In the genomic region with DNA sequence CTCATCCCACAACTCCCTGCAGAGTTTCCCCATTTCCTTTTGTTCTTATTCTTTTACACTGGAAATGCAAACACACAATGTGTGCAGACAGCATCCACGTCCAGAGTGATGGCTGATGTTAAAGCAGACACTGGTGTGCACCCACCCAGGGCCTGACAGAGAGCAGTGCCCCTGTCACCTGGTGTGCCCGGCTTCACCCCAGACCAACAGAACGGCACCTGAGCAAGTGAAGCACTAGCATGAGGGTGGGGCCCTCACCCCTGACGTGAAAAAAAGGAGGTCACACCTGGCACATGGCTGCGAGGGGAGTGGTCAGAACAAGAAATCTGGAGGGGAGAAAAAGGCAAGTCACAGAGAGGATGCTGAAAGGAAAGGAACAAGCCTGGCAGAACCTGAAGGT, we compare ENCODE assay signal across 26 cellular contexts. TPM values are rescaled to one million over a fixed set of nuclear protein-coding genes. Genes with fewer than 3 reads are reported as not detected.
DNase-seq lines count a peak whose midpoint lies in the region; ATAC-seq and TF ChIP-seq lines count a peak whose summit lies in the region.
"Had no signal": no experiment of that assay in that cellular context is flagged by ENCODE, and none has a peak within 500 bp of the region (broad histone marks: within the 10 kb centered on the region; RNA-seq: fewer than 3 reads in every experiment).

No MANE protein-coding gene starts in this region.

- peaks cover 0 to 26% (median 24%) of the 10 kb centered on the region in 10 experiments; a peak in 17 of 20 replicates for H3K4me1 ChIP-seq in BLaER1 treated with 17β-estradiol and CSF1 and Interleukin-3, amounts not matched to agents 10 nM and 100 nM
- H3K4me1 ChIP-seq in vagina: no peaks in the 10 kb centered on the region
- H3K4me1 ChIP-seq: A549, gastroesophageal sphincter had no signal

- H4K20me1 ChIP-seq in BLaER1 treated with 17β-estradiol and CSF1 and Interleukin-3, amounts not matched to agents 10 nM and 100 nM: peaks cover 0 to 8% (median 0%) of the 10 kb centered on the region in 11 experiments; a peak in 2 of 22 replicates

- no peak for DNase-seq in activated CD8-positive, alpha-beta memory T cell treated with anti-CD3 and anti-CD28 coated beads, Interleukin-2, amount 10 ng/mL, durations not matched to agents 7 days and 5 days
- DNase-seq in activated CD8-positive, alpha-beta memory T cell treated with anti-CD3 and anti-CD28 coated beads, Interleukin-2, amount 50 U/mL, for 48 hours: no peak
- no peak for DNase-seq in T-helper 17 cell
- no peak for DNase-seq in glutamatergic neuron
- no peak for DNase-seq in vagina (ENCODE audit: extremely low spot score in 2 of 2)
- DNase-seq in cerebellar cortex (ENCODE audit: low spot score): no peak
- no peak for DNase-seq in 8988T
- DNase-seq: activated CD4-positive, alpha-beta T cell treated with anti-CD3 and anti-CD28 coated beads for 4 hours; CD8-positive, alpha-beta memory T cell; HCEC 1CT; hippocampal formation; Karpas-422; mucosa of descending colon; NCI-H1417 treated with DMSO at 0.1 percent for 48 hours; NCI-H2107; NCI-H82; SW 1271; T-helper 9 cell had no signal

- H3K27me3 ChIP-seq in BLaER1 treated with 17β-estradiol and CSF1 and Interleukin-3, amounts not matched to agents 10 nM and 100 nM: no peaks in the 10 kb centered on the region
- H3K27me3 ChIP-seq in vagina: no peaks in the 10 kb centered on the region
- H3K27me3 ChIP-seq: gastroesophageal sphincter had no signal

- intact Hi-C loops in vagina (cut with DNase I): no loop called here

- no peak overlapping the region for H3K4me3 Mint-ChIP-seq in activated CD8-positive, alpha-beta memory T cell treated with anti-CD3 and anti-CD28 coated beads, Interleukin-2, amount 10 ng/mL, durations not matched to agents 7 days and 5 days
- H3K4me3 Mint-ChIP-seq in T-helper 17 cell (no peak overlapping the region), glutamatergic neuron (ENCODE audit: unreplicated experiment) (peak overlapping the region; percentile 12)
- H3K4me3 Mint-ChIP-seq: CD8-positive, alpha-beta memory T cell; natural killer cell treated with Interleukin-12 subunit alpha and Interleukin-12 subunit beta and Interleukin-15 and Interleukin-18, amount 100 ng/mL, for 72 hours; stimulated activated naive CD8-positive, alpha-beta T cell treated with anti-CD3 and anti-CD28 coated beads, Interleukin-15, Interleukin-2, amounts not matched to agents 100 ng/mL and 50 ng/mL, for 24 hours had no signal

- peak overlapping the region; percentile 1 for H3K27ac Mint-ChIP-seq in activated CD8-positive, alpha-beta memory T cell treated with anti-CD3 and anti-CD28 coated beads, Interleukin-2, amount 10 ng/mL, durations not matched to agents 7 days and 5 days
- H3K27ac Mint-ChIP-seq in T-helper 17 cell (peak overlapping the region; percentile 86), glutamatergic neuron (ENCODE audit: unreplicated experiment) (no peak overlapping the region)
- H3K27ac Mint-ChIP-seq: activated T-helper 2 cell treated with anti-CD3 and anti-CD28 coated beads, Interferon-gamma antibody, Interleukin-2, Interleukin-4, amounts not matched to agents 10 μg/mL and 5 μg/mL and 100 μg/mL, durations not matched to agents 14 hours and 24 hours and 36 hours; stimulated activated naive CD8-positive, alpha-beta T cell treated with anti-CD3 and anti-CD28 coated beads, Interleukin-15, Interleukin-2, amounts not matched to agents 100 ng/mL and 50 ng/mL, for 24 hours had no signal

- no peaks in the 10 kb centered on the region for H3K4me1 Mint-ChIP-seq in activated CD8-positive, alpha-beta memory T cell treated with anti-CD3 and anti-CD28 coated beads, Interleukin-2, amount 10 ng/mL, durations not matched to agents 7 days and 5 days
- H3K4me1 Mint-ChIP-seq in T-helper 17 cell (no peaks in the 10 kb centered on the region), glutamatergic neuron (ENCODE audit: low read depth, unreplicated experiment) (peaks cover 6% of the 10 kb centered on the region)
- H3K4me1 Mint-ChIP-seq: CD8-positive, alpha-beta memory T cell had no signal

- H3K36me3 ChIP-seq in BLaER1 treated with 17β-estradiol and CSF1 and Interleukin-3, amounts not matched to agents 10 nM and 100 nM: peaks cover 68 to 87% (median 84%) of the 10 kb centered on the region in 11 experiments
- peaks cover 0 to 47% of the 10 kb centered on the region in 2 donors for H3K36me3 ChIP-seq in vagina

- no peaks in the 10 kb centered on the region for H3K9me3 Mint-ChIP-seq in activated CD8-positive, alpha-beta memory T cell treated with anti-CD3 and anti-CD28 coated beads, Interleukin-2, amount 10 ng/mL, durations not matched to agents 7 days and 5 days (ENCODE audit: low read depth)
- peaks cover 7% of the 10 kb centered on the region for H3K9me3 Mint-ChIP-seq in glutamatergic neuron (ENCODE audit: unreplicated experiment)
- H3K9me3 Mint-ChIP-seq: activated T-helper 2 cell treated with anti-CD3 and anti-CD28 coated beads, Interferon-gamma antibody, Interleukin-2, Interleukin-4, amounts not matched to agents 10 μg/mL and 5 μg/mL and 100 μg/mL, durations not matched to agents 14 hours and 24 hours and 36 hours; CD8-positive, alpha-beta memory T cell; natural killer cell treated with Interleukin-12 subunit alpha and Interleukin-12 subunit beta and Interleukin-15 and Interleukin-18, amount 100 ng/mL, for 72 hours; stimulated activated naive CD8-positive, alpha-beta T cell treated with anti-CD3 and anti-CD28 coated beads, Interleukin-15, Interleukin-2, amounts not matched to agents 100 ng/mL and 50 ng/mL, for 24 hours had no signal

- H3K27me3 Mint-ChIP-seq in activated CD8-positive, alpha-beta memory T cell treated with anti-CD3 and anti-CD28 coated beads, Interleukin-2, amount 10 ng/mL, durations not matched to agents 7 days and 5 days: no peaks in the 10 kb centered on the region
- H3K27me3 Mint-ChIP-seq in T-helper 17 cell (no peaks in the 10 kb centered on the region), glutamatergic neuron (ENCODE audit: unreplicated experiment) (peaks cover 5% of the 10 kb centered on the region)
- H3K27me3 Mint-ChIP-seq: CD8-positive, alpha-beta memory T cell; natural killer cell treated with Interleukin-12 subunit alpha and Interleukin-12 subunit beta and Interleukin-15 and Interleukin-18, amount 100 ng/mL, for 72 hours; stimulated activated naive CD8-positive, alpha-beta T cell treated with anti-CD3 and anti-CD28 coated beads, Interleukin-15, Interleukin-2, amounts not matched to agents 100 ng/mL and 50 ng/mL, for 24 hours had no signal

- H3K9ac ChIP-seq in BLaER1 treated with 17β-estradiol and CSF1 and Interleukin-3, amounts not matched to agents 10 nM and 100 nM: peak overlapping the region in 4 of 11 experiments; percentile 1 to 27 (median 16); a peak in 3 of 22 replicates

- H3K36me3 Mint-ChIP-seq in activated CD8-positive, alpha-beta memory T cell treated with anti-CD3 and anti-CD28 coated beads, Interleukin-2, amount 10 ng/mL, durations not matched to agents 7 days and 5 days: peaks cover 23% of the 10 kb centered on the region
- H3K36me3 Mint-ChIP-seq in T-helper 17 cell (ENCODE audit: low read depth): peaks cover 5% of the 10 kb centered on the region
- H3K36me3 Mint-ChIP-seq in glutamatergic neuron (ENCODE audit: unreplicated experiment): peaks cover 2% of the 10 kb centered on the region
- H3K36me3 Mint-ChIP-seq: natural killer cell treated with Interleukin-12 subunit alpha and Interleukin-12 subunit beta and Interleukin-15 and Interleukin-18, amount 100 ng/mL, for 72 hours had no signal

- TF ChIP-seq CTCF in glutamatergic neuron (IDR thresholded peaks at IDR 0.05; ENCODE audit: partially characterized antibody, unreplicated experiment) (no peak), vagina (IDR thresholded peaks at IDR 0.05) (no peak)

- peak overlapping the region in 10 of 11 experiments; percentile 10 to 72 (median 40); a peak in 17 of 22 replicates for H3K4me2 ChIP-seq in BLaER1 treated with 17β-estradiol and CSF1 and Interleukin-3, amounts not matched to agents 10 nM and 100 nM
- H3K4me2 ChIP-seq: A549 had no signal

- no peak for ATAC-seq in activated CD8-positive, alpha-beta memory T cell treated with anti-CD3 and anti-CD28 coated beads, Interleukin-2, amount 10 ng/mL, durations not matched to agents 7 days and 5 days
- no peak for ATAC-seq in T-helper 17 cell
- ATAC-seq: gastroesophageal sphincter; mucosa of descending colon; natural killer cell treated with Interleukin-12 subunit alpha and Interleukin-12 subunit beta and Interleukin-15 and Interleukin-18, amount 100 ng/mL, for 72 hours had no signal

- no peak overlapping the region for H3K4me3 ChIP-seq in BLaER1 treated with 17β-estradiol and CSF1 and Interleukin-3, amounts not matched to agents 10 nM and 100 nM
- no peak overlapping the region for H3K4me3 ChIP-seq in vagina
- H3K4me3 ChIP-seq: A549, gastroesophageal sphincter, mucosa of descending colon had no signal

- H3K27ac ChIP-seq in BLaER1 treated with 17β-estradiol and CSF1 and Interleukin-3, amounts not matched to agents 10 nM and 100 nM: peak overlapping the region in 2 of 11 experiments; percentile 4 to 29; a peak in 1 of 22 replicates
- H3K27ac ChIP-seq in vagina: no peak overlapping the region
- H3K27ac ChIP-seq: A549, gastroesophageal sphincter, HL-60 had no signal

- TF ChIP-seq POLR2A in vagina (IDR thresholded peaks at IDR 0.05): no peak

- CTCF ChIA-PET in activated CD8-positive, alpha-beta memory T cell treated with anti-CD3 and anti-CD28 coated beads, Interleukin-2, amount 10 ng/mL, durations not matched to agents 7 days and 5 days (lab: Charles Lee): interaction anchor here (1.5 to 4.9 kb wide), 3 partner anchors 10 to 49 kb away, joined by 5 to 22 read pairs (median 6); no protein-coding TSS in a partner anchor

- peaks cover 0 to 1% (median 0%) of the 10 kb centered on the region in 11 experiments; a peak in 2 of 22 replicates for H3K9me3 ChIP-seq in BLaER1 treated with 17β-estradiol and CSF1 and Interleukin-3, amounts not matched to agents 10 nM and 100 nM (replicated peaks in 1 of 11)
- H3K9me3 ChIP-seq in T-helper 17 cell (ENCODE audit: control insufficient read depth, low read length, poor library complexity, severe bottlenecking): no peaks in the 10 kb centered on the region
- no peaks in the 10 kb centered on the region for H3K9me3 ChIP-seq in vagina
- H3K9me3 ChIP-seq: A549, gastroesophageal sphincter, mucosa of descending colon had no signal

RNA-seq across cellular contexts. Expression of gene ZNF575, which starts 12.3 kb away (rescaled TPM):
- total RNA-seq in activated CD8-positive, alpha-beta memory T cell treated with anti-CD3 and anti-CD28 coated beads, Interleukin-2, amount 10 ng/mL, durations not matched to agents 7 days and 5 days: 1 to 10 TPM; 2.9 to 3.7 TPM
- total RNA-seq in T-helper 17 cell: 1 to 10 TPM; 4.0 to 4.3 TPM
- total RNA-seq in glutamatergic neuron (ENCODE audit: unreplicated experiment): 2.0 TPM
- total RNA-seq in vagina: 2.9 TPM
- total RNA-seq: Daoy had no signal

RNA-seq across cellular contexts. Expression of gene ETHE1, which starts 18.3 kb away (rescaled TPM):
- total RNA-seq in activated CD8-positive, alpha-beta memory T cell treated with anti-CD3 and anti-CD28 coated beads, Interleukin-2, amount 10 ng/mL, durations not matched to agents 7 days and 5 days: 10 to 100 TPM; 52.6 to 55.8 TPM
- total RNA-seq in T-helper 17 cell (10 to 100 TPM; 21.0 to 30.3 TPM), glutamatergic neuron (ENCODE audit: unreplicated experiment) (16.0 TPM), vagina (74.4 TPM)

RNA-seq across cellular contexts. Expression of gene XRCC1, which starts 30.1 kb away (rescaled TPM):
- 10 to 100 TPM; 47.7 to 50.6 TPM for total RNA-seq in activated CD8-positive, alpha-beta memory T cell treated with anti-CD3 and anti-CD28 coated beads, Interleukin-2, amount 10 ng/mL, durations not matched to agents 7 days and 5 days
- total RNA-seq in T-helper 17 cell (10 to 100 TPM; 37.9 to 38.9 TPM), glutamatergic neuron (ENCODE audit: unreplicated experiment) (39.5 TPM), vagina (20.9 TPM)

RNA-seq across cellular contexts. Expression of gene PINLYP, which starts 30.3 kb away (rescaled TPM):
- 10 to 100 TPM; 16.8 to 19.7 TPM for total RNA-seq in activated CD8-positive, alpha-beta memory T cell treated with anti-CD3 and anti-CD28 coated beads, Interleukin-2, amount 10 ng/mL, durations not matched to agents 7 days and 5 days
- total RNA-seq in T-helper 17 cell (1 to 10 TPM in 1 of 2 donors, under 1 TPM in 1; 0.52 to 1.5 TPM), glutamatergic neuron (ENCODE audit: unreplicated experiment) (0.96 TPM), vagina (8.8 TPM)

RNA-seq across cellular contexts. Expression of gene PHLDB3, which starts 40.7 kb away (rescaled TPM):
- 10 to 100 TPM; 11.0 to 11.2 TPM for total RNA-seq in activated CD8-positive, alpha-beta memory T cell treated with anti-CD3 and anti-CD28 coated beads, Interleukin-2, amount 10 ng/mL, durations not matched to agents 7 days and 5 days
- total RNA-seq in T-helper 17 cell (10 to 100 TPM; 24.2 to 40.5 TPM), glutamatergic neuron (ENCODE audit: unreplicated experiment) (6.8 TPM), vagina (24.3 TPM)
